Comparison of ENCODE assay signal across 12 cellular contexts in the genomic region with DNA sequence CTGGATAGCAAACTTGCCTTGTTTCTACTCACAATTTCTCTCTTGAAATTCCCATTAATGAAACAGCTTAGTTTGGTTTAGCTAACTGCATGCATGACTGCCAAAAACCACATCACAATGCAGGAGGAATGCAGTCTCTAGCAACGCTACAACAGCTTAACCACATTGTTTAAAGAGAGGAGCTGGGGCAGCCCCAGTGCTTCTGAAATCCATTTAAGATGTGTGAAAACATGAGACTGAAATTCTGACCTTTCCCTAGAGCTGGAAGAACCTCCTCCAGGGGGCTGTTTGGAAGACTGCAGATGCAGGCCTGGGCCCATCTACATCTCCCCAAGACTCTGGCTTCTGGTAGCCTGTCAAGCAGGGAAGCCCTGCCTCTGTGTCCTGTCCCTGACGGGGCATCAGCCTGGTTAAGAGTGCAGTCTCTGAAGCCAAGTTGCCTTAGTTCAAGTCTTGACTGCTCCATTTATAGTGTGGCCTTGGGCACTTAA.
A peak's percentile ranks its signal among the peaks of the same experiment; 100 is the strongest.
DNase-seq lines count a peak whose midpoint lies in the region; ATAC-seq, FAIRE-seq and TF ChIP-seq lines count a peak whose summit lies in the region.
"Had no signal": no experiment of that assay in that cellular context is flagged by ENCODE, and none has a peak within 500 bp of the region (broad histone marks: within the 10 kb centered on the region; RNA-seq: fewer than 3 reads in every experiment).

No MANE protein-coding gene starts in this region.

- no peak for TF ChIP-seq POLR2A in H54 (IDR thresholded peaks at IDR 0.05; ENCODE audit: low read depth, low read length)
- TF ChIP-seq POLR2A in prostate gland (IDR thresholded peaks at IDR 0.05) = no peak

- no peak overlapping the region for H3K27ac Mint-ChIP-seq in T-helper 17 cell
- H3K27ac Mint-ChIP-seq: natural killer cell treated with Interleukin-12 subunit alpha and Interleukin-12 subunit beta and Interleukin-15 and Interleukin-18, amount 100 ng/mL, for 72 hours had no signal

- H3K9me3 ChIP-seq in prostate gland (no peaks in the 10 kb centered on the region), T-helper 17 cell (ENCODE audit: control insufficient read depth, low read length, poor library complexity, severe bottlenecking) (no peaks in the 10 kb centered on the region)

- FAIRE-seq in H54 (lab: Jason Lieb, UNC) = peak; percentile 58
- FAIRE-seq: G401.6 had no signal

- no peaks in the 10 kb centered on the region for H3K4me1 Mint-ChIP-seq in T-helper 17 cell

- H3K36me3 Mint-ChIP-seq in T-helper 17 cell (ENCODE audit: low read depth) = no peaks in the 10 kb centered on the region

- no peaks in the 10 kb centered on the region for H3K36me3 ChIP-seq in kidney epithelial cell (ENCODE audit: control insufficient read depth, insufficient read depth, low read length)
- H3K36me3 ChIP-seq in prostate gland = no peaks in the 10 kb centered on the region

- H3K4me3 ChIP-seq in AG10803 (ENCODE audit: low read length) (no peak overlapping the region), kidney epithelial cell (ENCODE audit: low read depth, low read length) (no peak overlapping the region), prostate gland (no peak overlapping the region)
- H3K4me3 ChIP-seq: SK-N-MC had no signal

- H3K4me1 ChIP-seq in prostate gland (replicated peaks) = no peaks in the 10 kb centered on the region

- no peaks in the 10 kb centered on the region for H3K27me3 ChIP-seq in kidney epithelial cell (ENCODE audit: control insufficient read depth, insufficient read depth, low read length)
- no peaks in the 10 kb centered on the region for H3K27me3 ChIP-seq in prostate gland (replicated peaks; ENCODE audit: insufficient read depth)

- H3K27ac ChIP-seq in prostate gland = no peak overlapping the region
- H3K27ac ChIP-seq: SK-N-MC had no signal

- DNase-seq in AG10803 (ENCODE audit: low read depth) = peak; percentile 96
- DNase-seq in H54 (ENCODE audit: insufficient read length, low spot score) = peak; percentile 38
- peak; percentile 72 for DNase-seq in amniotic stem cell (lab: John Stamatoyannopoulos, UW)
- DNase-seq in kidney epithelial cell (ENCODE audit: low read depth) = peak; percentile 96
- DNase-seq in prostate gland (ENCODE audit: low spot score) = no peak
- no peak for DNase-seq in T-helper 17 cell
- DNase-seq: amygdala had no signal

- 33% methylated on average over 2 of the region's 2 CpGs for WGBS in prostate gland

- no peaks in the 10 kb centered on the region for H3K27me3 Mint-ChIP-seq in T-helper 17 cell

- H3K4me3 Mint-ChIP-seq in T-helper 17 cell = no peak overlapping the region
- H3K4me3 Mint-ChIP-seq: natural killer cell treated with Interleukin-12 subunit alpha and Interleukin-12 subunit beta and Interleukin-15 and Interleukin-18, amount 100 ng/mL, for 72 hours had no signal

- ATAC-seq in GM21825 (IDR thresholded peaks at IDR 0.05; ENCODE audit: unreplicated experiment) (no peak), GM21390 (IDR thresholded peaks at IDR 0.05; ENCODE audit: unreplicated experiment) (no peak), T-helper 17 cell (no peak)
- ATAC-seq: natural killer cell treated with Interleukin-12 subunit alpha and Interleukin-12 subunit beta and Interleukin-15 and Interleukin-18, amount 100 ng/mL, for 72 hours had no signal

- intact Hi-C loops in prostate gland (cut with DNase I) = no loop called here

- TF ChIP-seq CTCF in AG10803 (conservative IDR thresholded peaks at IDR 0.05; ENCODE audit: low read length) (peak; percentile 36), kidney epithelial cell (IDR thresholded peaks at IDR 0.05; ENCODE audit: insufficient read depth, low read length, poor library complexity, severe bottlenecking) (peak; percentile 22), prostate gland (IDR thresholded peaks at IDR 0.05) (no peak)

Comparison
In these comparisons a context has a peak if more than half of its experiments do, and no peak if none do; other contexts are left out.
1. DNase-seq: peak in AG10803 (single experiment), H54 (single experiment), amniotic stem cell (single experiment) and kidney epithelial cell (single experiment); none in prostate gland (single experiment) and T-helper 17 cell (0 of 3).
2. CTCF ChIP-seq: peak in AG10803 (single experiment) and kidney epithelial cell (single experiment); none in prostate gland (0 of 4).